In genomic region chr7:44583145-44583544, GRCh38 we compare ENCODE assay signal across 1 cellular context.
TF ChIP-seq lines count a peak whose summit lies in the region.

No MANE protein-coding gene starts in this region.

TF ChIP-seq in K562, 482 proteins besides CTCF, POLR2A, EP300 and RAD21:
- no peak for TF ChIP-seq EGR1 (conservative IDR thresholded peaks at IDR 0.05)
- TF ChIP-seq ZNF699 (CRISPR knock-in tag; IDR thresholded peaks at IDR 0.05; ENCODE audit: insufficient replicate concordance) = no peak
- TF ChIP-seq RBM17 (IDR thresholded peaks at IDR 0.05; ENCODE audit: borderline replicate concordance, low read depth, low read length) = no peak
- TF ChIP-seq ZNF830 (CRISPR knock-in tag; IDR thresholded peaks at IDR 0.05) = no peak
- no peak for TF ChIP-seq ZKSCAN8 (CRISPR knock-in tag; IDR thresholded peaks at IDR 0.05)
- TF ChIP-seq BRCA1 (IDR thresholded peaks at IDR 0.05) = no peak
- no peak for TF ChIP-seq BRCA1 (CRISPR knock-in tag; IDR thresholded peaks at IDR 0.05)
- TF ChIP-seq SPI1 (IDR thresholded peaks at IDR 0.05; ENCODE audit: borderline replicate concordance, low read depth, low read length) = no peak
- no peak for TF ChIP-seq EHMT2 (IDR thresholded peaks at IDR 0.05)
- TF ChIP-seq, protein P1, sequence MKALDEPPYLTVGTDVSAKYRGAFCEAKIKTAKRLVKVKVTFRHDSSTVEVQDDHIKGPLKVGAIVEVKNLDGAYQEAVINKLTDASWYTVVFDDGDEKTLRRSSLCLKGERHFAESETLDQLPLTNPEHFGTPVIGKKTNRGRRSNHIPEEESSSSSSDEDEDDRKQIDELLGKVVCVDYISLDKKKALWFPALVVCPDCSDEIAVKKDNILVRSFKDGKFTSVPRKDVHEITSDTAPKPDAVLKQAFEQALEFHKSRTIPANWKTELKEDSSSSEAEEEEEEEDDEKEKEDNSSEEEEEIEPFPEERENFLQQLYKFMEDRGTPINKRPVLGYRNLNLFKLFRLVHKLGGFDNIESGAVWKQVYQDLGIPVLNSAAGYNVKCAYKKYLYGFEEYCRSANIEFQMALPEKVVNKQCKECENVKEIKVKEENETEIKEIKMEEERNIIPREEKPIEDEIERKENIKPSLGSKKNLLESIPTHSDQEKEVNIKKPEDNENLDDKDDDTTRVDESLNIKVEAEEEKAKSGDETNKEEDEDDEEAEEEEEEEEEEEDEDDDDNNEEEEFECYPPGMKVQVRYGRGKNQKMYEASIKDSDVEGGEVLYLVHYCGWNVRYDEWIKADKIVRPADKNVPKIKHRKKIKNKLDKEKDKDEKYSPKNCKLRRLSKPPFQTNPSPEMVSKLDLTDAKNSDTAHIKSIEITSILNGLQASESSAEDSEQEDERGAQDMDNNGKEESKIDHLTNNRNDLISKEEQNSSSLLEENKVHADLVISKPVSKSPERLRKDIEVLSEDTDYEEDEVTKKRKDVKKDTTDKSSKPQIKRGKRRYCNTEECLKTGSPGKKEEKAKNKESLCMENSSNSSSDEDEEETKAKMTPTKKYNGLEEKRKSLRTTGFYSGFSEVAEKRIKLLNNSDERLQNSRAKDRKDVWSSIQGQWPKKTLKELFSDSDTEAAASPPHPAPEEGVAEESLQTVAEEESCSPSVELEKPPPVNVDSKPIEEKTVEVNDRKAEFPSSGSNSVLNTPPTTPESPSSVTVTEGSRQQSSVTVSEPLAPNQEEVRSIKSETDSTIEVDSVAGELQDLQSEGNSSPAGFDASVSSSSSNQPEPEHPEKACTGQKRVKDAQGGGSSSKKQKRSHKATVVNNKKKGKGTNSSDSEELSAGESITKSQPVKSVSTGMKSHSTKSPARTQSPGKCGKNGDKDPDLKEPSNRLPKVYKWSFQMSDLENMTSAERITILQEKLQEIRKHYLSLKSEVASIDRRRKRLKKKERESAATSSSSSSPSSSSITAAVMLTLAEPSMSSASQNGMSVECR (CRISPR knock-in tag; IDR thresholded peaks at IDR 0.05) = no peak
- TF ChIP-seq, protein P2, sequence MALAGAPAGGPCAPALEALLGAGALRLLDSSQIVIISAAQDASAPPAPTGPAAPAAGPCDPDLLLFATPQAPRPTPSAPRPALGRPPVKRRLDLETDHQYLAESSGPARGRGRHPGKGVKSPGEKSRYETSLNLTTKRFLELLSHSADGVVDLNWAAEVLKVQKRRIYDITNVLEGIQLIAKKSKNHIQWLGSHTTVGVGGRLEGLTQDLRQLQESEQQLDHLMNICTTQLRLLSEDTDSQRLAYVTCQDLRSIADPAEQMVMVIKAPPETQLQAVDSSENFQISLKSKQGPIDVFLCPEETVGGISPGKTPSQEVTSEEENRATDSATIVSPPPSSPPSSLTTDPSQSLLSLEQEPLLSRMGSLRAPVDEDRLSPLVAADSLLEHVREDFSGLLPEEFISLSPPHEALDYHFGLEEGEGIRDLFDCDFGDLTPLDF (CRISPR knock-in tag; IDR thresholded peaks at IDR 0.05) = no peak
- TF ChIP-seq MAFK (IDR thresholded peaks at IDR 0.05; ENCODE audit: low read length) = no peak
- TF ChIP-seq, protein P3, sequence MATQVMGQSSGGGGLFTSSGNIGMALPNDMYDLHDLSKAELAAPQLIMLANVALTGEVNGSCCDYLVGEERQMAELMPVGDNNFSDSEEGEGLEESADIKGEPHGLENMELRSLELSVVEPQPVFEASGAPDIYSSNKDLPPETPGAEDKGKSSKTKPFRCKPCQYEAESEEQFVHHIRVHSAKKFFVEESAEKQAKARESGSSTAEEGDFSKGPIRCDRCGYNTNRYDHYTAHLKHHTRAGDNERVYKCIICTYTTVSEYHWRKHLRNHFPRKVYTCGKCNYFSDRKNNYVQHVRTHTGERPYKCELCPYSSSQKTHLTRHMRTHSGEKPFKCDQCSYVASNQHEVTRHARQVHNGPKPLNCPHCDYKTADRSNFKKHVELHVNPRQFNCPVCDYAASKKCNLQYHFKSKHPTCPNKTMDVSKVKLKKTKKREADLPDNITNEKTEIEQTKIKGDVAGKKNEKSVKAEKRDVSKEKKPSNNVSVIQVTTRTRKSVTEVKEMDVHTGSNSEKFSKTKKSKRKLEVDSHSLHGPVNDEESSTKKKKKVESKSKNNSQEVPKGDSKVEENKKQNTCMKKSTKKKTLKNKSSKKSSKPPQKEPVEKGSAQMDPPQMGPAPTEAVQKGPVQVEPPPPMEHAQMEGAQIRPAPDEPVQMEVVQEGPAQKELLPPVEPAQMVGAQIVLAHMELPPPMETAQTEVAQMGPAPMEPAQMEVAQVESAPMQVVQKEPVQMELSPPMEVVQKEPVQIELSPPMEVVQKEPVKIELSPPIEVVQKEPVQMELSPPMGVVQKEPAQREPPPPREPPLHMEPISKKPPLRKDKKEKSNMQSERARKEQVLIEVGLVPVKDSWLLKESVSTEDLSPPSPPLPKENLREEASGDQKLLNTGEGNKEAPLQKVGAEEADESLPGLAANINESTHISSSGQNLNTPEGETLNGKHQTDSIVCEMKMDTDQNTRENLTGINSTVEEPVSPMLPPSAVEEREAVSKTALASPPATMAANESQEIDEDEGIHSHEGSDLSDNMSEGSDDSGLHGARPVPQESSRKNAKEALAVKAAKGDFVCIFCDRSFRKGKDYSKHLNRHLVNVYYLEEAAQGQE (CRISPR knock-in tag; IDR thresholded peaks at IDR 0.05; ENCODE audit: low read depth) = no peak
- no peak for TF ChIP-seq EP400 (IDR thresholded peaks at IDR 0.05)
- no peak for TF ChIP-seq SP2 (IDR thresholded peaks at IDR 0.05; ENCODE audit: extremely low read depth, low read depth, low read length, poor library complexity, severe bottlenecking)
- no peak for TF ChIP-seq NFIC (IDR thresholded peaks at IDR 0.05)
- TF ChIP-seq ZNF347 (CRISPR knock-in tag; IDR thresholded peaks at IDR 0.05; ENCODE audit: low read depth) = no peak
- no peak for TF ChIP-seq ATF4 (CRISPR knock-in tag; IDR thresholded peaks at IDR 0.05)
- TF ChIP-seq PURB (CRISPR knock-in tag; IDR thresholded peaks at IDR 0.05; ENCODE audit: low read depth) = no peak
